ENCODE assay signal across 1 cellular context in genomic region chr2:236601306-236602202, GRCh38.
TF ChIP-seq lines count a peak whose summit lies in the region.

No MANE protein-coding gene starts in this region.

TF ChIP-seq in GM12878, 131 proteins besides CTCF, POLR2A, EP300 and RAD21 (continued from another document and continues in another):
- TF ChIP-seq CBX5 (IDR thresholded peaks at IDR 0.05; ENCODE audit: low read depth), result no peak
- TF ChIP-seq SREBF1 (IDR thresholded peaks at IDR 0.05; ENCODE audit: low read length), result no peak
- peak; percentile 58 for TF ChIP-seq RELB (IDR thresholded peaks at IDR 0.05; ENCODE audit: low read depth)
- TF ChIP-seq HSF1 (IDR thresholded peaks at IDR 0.05; ENCODE audit: low read depth, low read length), result no peak
- TF ChIP-seq NFIC (IDR thresholded peaks at IDR 0.05; ENCODE audit: low read depth, low read length), result peak; percentile 43; the same call in 1 of the 2 replicates
- TF ChIP-seq KDM1A (IDR thresholded peaks at IDR 0.05; ENCODE audit: borderline replicate concordance), result no peak
- TF ChIP-seq FOXK2 (IDR thresholded peaks at IDR 0.05), result no peak
- no peak for TF ChIP-seq NFXL1 (IDR thresholded peaks at IDR 0.05; ENCODE audit: borderline replicate concordance)
- TF ChIP-seq GABPA (IDR thresholded peaks at IDR 0.05; ENCODE audit: low read depth), result no peak
- TF ChIP-seq PBX3 (IDR thresholded peaks at IDR 0.05; ENCODE audit: insufficient replicate concordance, low read depth, low read length), result no peak
- TF ChIP-seq MEF2A (IDR thresholded peaks at IDR 0.05; ENCODE audit: insufficient read depth, low read depth, low read length), result no peak
- TF ChIP-seq IKZF2 (IDR thresholded peaks at IDR 0.05), result peak; percentile 23 to 50; a peak in 1 of 4 replicates
- no peak for TF ChIP-seq ZNF592 (IDR thresholded peaks at IDR 0.05)
- no peak for TF ChIP-seq PRDM15 (CRISPR knock-in tag; IDR thresholded peaks at IDR 0.05)
- TF ChIP-seq YBX1 (IDR thresholded peaks at IDR 0.05), result no peak
- no peak for TF ChIP-seq IRF4 (IDR thresholded peaks at IDR 0.05; ENCODE audit: low read depth, low read length)
- TF ChIP-seq TCF3 (IDR thresholded peaks at IDR 0.05; ENCODE audit: borderline replicate concordance, insufficient read depth, low read depth, low read length), result no peak
- TF ChIP-seq MTA2 (IDR thresholded peaks at IDR 0.05; ENCODE audit: low read depth), result no peak
- no peak for TF ChIP-seq MYC (IDR thresholded peaks at IDR 0.05; ENCODE audit: insufficient read depth, insufficient read length, insufficient replicate concordance, low read length, severe bottlenecking)
- no peak for TF ChIP-seq NRF1 (conservative IDR thresholded peaks at IDR 0.05; ENCODE audit: low read depth, low read length)
- TF ChIP-seq E2F8 (IDR thresholded peaks at IDR 0.05; ENCODE audit: low read depth, partially characterized antibody), result no peak
- no peak for TF ChIP-seq ETV6 (conservative IDR thresholded peaks at IDR 0.05 in 1 of 2, IDR thresholded peaks at IDR 0.05 in 1 of 2; ENCODE audit: borderline replicate concordance in 1 of 2, low read depth in 1 of 2)
- no peak for TF ChIP-seq TCF7 (IDR thresholded peaks at IDR 0.05; ENCODE audit: borderline replicate concordance)
- no peak for TF ChIP-seq ELK1 (IDR thresholded peaks at IDR 0.05; ENCODE audit: low read depth, low read length)
- TF ChIP-seq LARP7 (IDR thresholded peaks at IDR 0.05), result no peak
- TF ChIP-seq FOXM1 (IDR thresholded peaks at IDR 0.05; ENCODE audit: low read depth, low read length), result 0 out of 2 replicates have a peak, but pooled peaks have one; percentile 20
- no peak for TF ChIP-seq PML (IDR thresholded peaks at IDR 0.05; ENCODE audit: low read length)
- TF ChIP-seq ATF2 (IDR thresholded peaks at IDR 0.05; ENCODE audit: low read length), result peak; percentile 58; the same call in 1 of the 2 replicates
- no peak for TF ChIP-seq MAX (IDR thresholded peaks at IDR 0.05; ENCODE audit: low read depth, low read length)
- TF ChIP-seq ATF3 (IDR thresholded peaks at IDR 0.05; ENCODE audit: borderline replicate concordance, extremely low read depth, low read depth, low read length), result no peak
- no peak for TF ChIP-seq SIN3A (IDR thresholded peaks at IDR 0.05; ENCODE audit: low read depth, low read length)
- TF ChIP-seq EZH2 (IDR thresholded peaks at IDR 0.05; ENCODE audit: borderline replicate concordance, control insufficient read depth, low read depth, low read length), result no peak
- TF ChIP-seq NKRF (conservative IDR thresholded peaks at IDR 0.05), result no peak
- TF ChIP-seq CREM (IDR thresholded peaks at IDR 0.05; ENCODE audit: low read depth), result no peak
